In genomic region chr3:143814358-143814968, GRCh38 we compare ENCODE assay signal across 13 cellular contexts. TPM values are rescaled to one million over a fixed set of nuclear protein-coding genes. Genes with fewer than 3 reads are reported as not detected.
DNase-seq lines count a peak whose midpoint lies in the region; ATAC-seq and TF ChIP-seq lines count a peak whose summit lies in the region.
"Had no signal": no experiment of that assay in that cellular context is flagged by ENCODE, and none has a peak within 500 bp of the region (broad histone marks: within the 10 kb centered on the region; RNA-seq: fewer than 3 reads in every experiment).

No MANE protein-coding gene starts in this region.

- H3K27me3 ChIP-seq in neutrophil: peaks cover 11% of the 10 kb centered on the region
- H3K27me3 ChIP-seq: heart left ventricle had no signal

- peak overlapping the region; percentile 70 for H3K27ac ChIP-seq in neutrophil
- H3K27ac ChIP-seq: A549, VCaP had no signal

- peaks cover 16 to 18% of the 10 kb centered on the region in 2 experiments for H3K4me1 ChIP-seq in neutrophil (ENCODE audit: control insufficient read depth in 1 of 2, insufficient read depth in 1 of 2, low read depth in 1 of 2, low read length in 1 of 2)
- H3K4me1 ChIP-seq: A549 had no signal

- peak; percentile 66 for DNase-seq in activated CD4-positive, alpha-beta T cell treated with anti-CD3 and anti-CD28 coated beads, Interleukin-2, amount 10 ng/mL, durations not matched to agents 24 days and 14 days
- no peak for DNase-seq in activated CD4-positive, alpha-beta T cell treated with anti-CD3 and anti-CD28 coated beads, Interleukin-2, amount 50 U/mL, for 4 hours
- DNase-seq in SIG-M5 treated with dmso at 0.1 percent for 504 hours (lab: John Stamatoyannopoulos, UW; ENCODE audit: unreplicated experiment) (peak; percentile 96), SW 1271 (lab: John Stamatoyannopoulos, UW) (no peak), nucleus accumbens (lab: John Stamatoyannopoulos, UW) (no peak)
- DNase-seq: heart left ventricle; KBM-7; stimulated activated CD4-positive, alpha-beta T cell treated with anti-CD3 and anti-CD28 coated beads, Interleukin-2, amount 100 ng/mL, for 48 hours had no signal

- intact Hi-C loops in activated CD4-positive, alpha-beta T cell treated with anti-CD3 and anti-CD28 coated beads, Interleukin-2, amount 10 ng/mL, durations not matched to agents 24 days and 14 days (cut with micrococcal nuclease): loop anchor here (1.0 to 2.0 kb wide), 2 partner anchors 17 to 34 kb away; partner anchors contain the start of gene SLC9A9

- peaks cover 14% of the 10 kb centered on the region for H3K4me1 Mint-ChIP-seq in activated CD4-positive, alpha-beta T cell treated with anti-CD3 and anti-CD28 coated beads, Interleukin-2, amount 10 ng/mL, durations not matched to agents 24 days and 14 days

- no peak for TF ChIP-seq CTCF in neutrophil (IDR thresholded peaks at IDR 0.05)

- peak overlapping the region; percentile 51 for H3K27ac Mint-ChIP-seq in activated CD4-positive, alpha-beta T cell treated with anti-CD3 and anti-CD28 coated beads, Interleukin-2, amount 10 ng/mL, durations not matched to agents 24 days and 14 days

- H3K9me3 Mint-ChIP-seq in activated CD4-positive, alpha-beta T cell treated with anti-CD3 and anti-CD28 coated beads, Interleukin-2, amount 10 ng/mL, durations not matched to agents 24 days and 14 days: peaks cover 3% of the 10 kb centered on the region

- no peaks in the 10 kb centered on the region for H3K36me3 ChIP-seq in neutrophil
- H3K36me3 ChIP-seq: heart left ventricle had no signal

- H3K4me3 Mint-ChIP-seq in activated CD4-positive, alpha-beta T cell treated with anti-CD3 and anti-CD28 coated beads, Interleukin-2, amount 10 ng/mL, durations not matched to agents 24 days and 14 days: peak overlapping the region; percentile 38

- peak; percentile 65 for ATAC-seq in HG02852 (IDR thresholded peaks at IDR 0.05; ENCODE audit: unreplicated experiment)
- ATAC-seq in GM18505 (IDR thresholded peaks at IDR 0.05; ENCODE audit: unreplicated experiment): no peak
- ATAC-seq: A549 had no signal

- H3K36me3 Mint-ChIP-seq in activated CD4-positive, alpha-beta T cell treated with anti-CD3 and anti-CD28 coated beads, Interleukin-2, amount 10 ng/mL, durations not matched to agents 24 days and 14 days (ENCODE audit: low read depth): peaks cover 4% of the 10 kb centered on the region

- H3K9me3 ChIP-seq in neutrophil: no peaks in the 10 kb centered on the region
- H3K9me3 ChIP-seq: A549, heart left ventricle had no signal

- H3K27me3 Mint-ChIP-seq in activated CD4-positive, alpha-beta T cell treated with anti-CD3 and anti-CD28 coated beads, Interleukin-2, amount 10 ng/mL, durations not matched to agents 24 days and 14 days: no peaks in the 10 kb centered on the region

- no peak for TF ChIP-seq POLR2A in GM18505 (IDR thresholded peaks at IDR 0.05; ENCODE audit: borderline replicate concordance, extremely low read depth, insufficient read depth, insufficient read length)

- peak overlapping the region; percentile 12 to 36 for H3K4me3 ChIP-seq in neutrophil (ENCODE audit: low read depth in 1 of 2, low read length in 1 of 2)
- H3K4me3 ChIP-seq: A549, heart left ventricle had no signal

RNA-seq across cellular contexts. Expression of gene SLC9A9, which starts 33.8 kb away (rescaled TPM):
- total RNA-seq in activated CD4-positive, alpha-beta T cell treated with anti-CD3 and anti-CD28 coated beads, Interleukin-2, amount 10 ng/mL, durations not matched to agents 24 days and 14 days: 1.1 and 1.3 TPM in 2 replicates

Comparison
In these comparisons a context has a peak if more than half of its experiments do, and no peak if none do; other contexts are left out.
1. DNase-seq: peak in activated CD4-positive, alpha-beta T cell treated with anti-CD3 and anti-CD28 coated beads, Interleukin-2, amount 10 ng/mL, durations not matched to agents 24 days and 14 days (single experiment) and SIG-M5 treated with dmso at 0.1 percent for 504 hours (single experiment); none in activated CD4-positive, alpha-beta T cell treated with anti-CD3 and anti-CD28 coated beads, Interleukin-2, amount 50 U/mL, for 4 hours (0 of 2), SW 1271 (0 of 2) and nucleus accumbens (0 of 56).